In the genomic region with DNA sequence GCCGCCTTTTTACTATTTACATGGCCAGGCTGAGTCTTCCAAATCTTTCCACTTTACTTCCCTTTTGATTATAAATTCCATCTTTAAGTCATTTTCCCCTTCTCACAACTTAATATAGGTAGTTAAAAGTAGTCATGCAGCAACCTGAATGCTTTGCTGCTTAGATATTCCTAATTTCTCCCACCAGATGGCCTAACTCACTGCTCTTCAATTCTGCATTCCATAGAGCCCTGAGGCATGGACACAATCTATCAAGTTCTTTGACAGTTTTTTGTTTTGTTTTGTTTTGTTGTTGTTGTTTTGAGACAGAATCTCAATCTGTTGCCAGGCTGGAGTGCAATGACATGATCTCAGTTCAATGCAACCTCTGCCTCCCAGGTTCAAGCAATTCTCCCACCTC, we compare ENCODE assay signal across 18 cellular contexts. TPM values are rescaled to one million over a fixed set of nuclear protein-coding genes. Genes with fewer than 3 reads are reported as not detected.
DNase-seq lines count a peak whose midpoint lies in the region; ATAC-seq and TF ChIP-seq lines count a peak whose summit lies in the region.
"Had no signal": no experiment of that assay in that cellular context is flagged by ENCODE, and none has a peak within 500 bp of the region (broad histone marks: within the 10 kb centered on the region; RNA-seq: fewer than 3 reads in every experiment).

No MANE protein-coding gene starts in this region.

- no peaks in the 10 kb centered on the region for H3K9me3 ChIP-seq in left ventricle myocardium inferior (replicated peaks)
- H3K9me3 ChIP-seq in mesenchymal stem cell (ENCODE audit: control insufficient read depth, low read length): no peaks in the 10 kb centered on the region
- H3K9me3 ChIP-seq in gastroesophageal sphincter: no peaks in the 10 kb centered on the region
- H3K9me3 ChIP-seq: BLaER1 had no signal

- intact Hi-C loops in left ventricle myocardium inferior (cut with micrococcal nuclease) (no loop called here), cardiac septum (cut with DNase I) (no loop called here)
- intact Hi-C loops in dendritic cell treated with granulocyte-macrophage colony-stimulating factor and Interleukin-4, amounts not matched to agents 40 ng/mL and 50 ng/mL, for 4 days (cut with micrococcal nuclease): no loop called here

- CTCF ChIA-PET in activated naive CD4-positive, alpha-beta T cell treated with anti-CD3 and anti-CD28 coated beads, Interleukin-2, amount 10 ng/mL, durations not matched to agents 7 days and 5 days (lab: Charles Lee): no interaction called here

- H4K91ac ChIP-seq in mesenchymal stem cell (ENCODE audit: low read length): no peak overlapping the region

- no CpG with 5 or more reads among the region's 1 CpG for WGBS in mesenchymal stem cell
- 89 to 100% methylated on average over 1 of the region's 1 CpG for WGBS in gastroesophageal sphincter (ENCODE audit: low coverage in 1 of 2), 2 donors

- TF ChIP-seq EP300 in gastroesophageal sphincter (IDR thresholded peaks at IDR 0.05): no peak

- H3K23ac ChIP-seq in mesenchymal stem cell (ENCODE audit: low read length in 2 of 2): no peak overlapping the region

- ATAC-seq in gastroesophageal sphincter: no peak
- ATAC-seq in HG02798 (IDR thresholded peaks at IDR 0.05; ENCODE audit: poor library complexity, unreplicated experiment): no peak
- ATAC-seq: HepG2, Panc1 had no signal

- H3K9ac ChIP-seq in mesenchymal stem cell (ENCODE audit: low read length): no peak overlapping the region
- H3K9ac ChIP-seq: BLaER1 had no signal

- H3K4me3 Mint-ChIP-seq in dendritic cell treated with granulocyte-macrophage colony-stimulating factor and Interleukin-4, amounts not matched to agents 40 ng/mL and 50 ng/mL, for 4 days: no peak overlapping the region
- H3K4me3 Mint-ChIP-seq in activated naive CD4-positive, alpha-beta T cell treated with anti-CD3 and anti-CD28 coated beads, Interleukin-2, amount 10 ng/mL, durations not matched to agents 7 days and 5 days: no peak overlapping the region

- H2AFZ ChIP-seq in mesenchymal stem cell (ENCODE audit: low read depth, low read length): no peak overlapping the region

- H3K36me3 Mint-ChIP-seq in dendritic cell treated with granulocyte-macrophage colony-stimulating factor and Interleukin-4, amounts not matched to agents 40 ng/mL and 50 ng/mL, for 4 days (ENCODE audit: low read depth): peaks cover 33% of the 10 kb centered on the region
- peaks cover 16% of the 10 kb centered on the region for H3K36me3 Mint-ChIP-seq in activated naive CD4-positive, alpha-beta T cell treated with anti-CD3 and anti-CD28 coated beads, Interleukin-2, amount 10 ng/mL, durations not matched to agents 7 days and 5 days

- H2BK15ac ChIP-seq in mesenchymal stem cell (ENCODE audit: low read depth, poor library complexity, severe bottlenecking): no peak overlapping the region

- H3K4me3 ChIP-seq in left ventricle myocardium inferior (no peak overlapping the region), mesenchymal stem cell (ENCODE audit: insufficient read depth in 1 of 2, low read depth in 1 of 2, low read length in 2 of 2) (no peak overlapping the region), gastroesophageal sphincter (no peak overlapping the region)
- H3K4me3 ChIP-seq: BLaER1 had no signal

- H2BK5ac ChIP-seq in mesenchymal stem cell (ENCODE audit: low read depth, low read length, poor library complexity, severe bottlenecking): no peak overlapping the region

- no peak overlapping the region for H3K4me2 ChIP-seq in mesenchymal stem cell (ENCODE audit: low read length, poor library complexity, severe bottlenecking)
- H3K4me2 ChIP-seq: BLaER1 had no signal

- TF ChIP-seq CTCF in left ventricle myocardium inferior (IDR thresholded peaks at IDR 0.05; ENCODE audit: borderline replicate concordance) (peak; percentile 10), gastroesophageal sphincter (IDR thresholded peaks at IDR 0.05) (no peak)

- no peak overlapping the region for H3K4ac ChIP-seq in mesenchymal stem cell (ENCODE audit: low read depth in 1 of 2, low read length in 2 of 2)

- no peak overlapping the region for H3K14ac ChIP-seq in mesenchymal stem cell (ENCODE audit: low read length in 2 of 2)

- no peak for TF ChIP-seq POLR2A in gastroesophageal sphincter (IDR thresholded peaks at IDR 0.05)

- H3K4me1 ChIP-seq in left ventricle myocardium inferior (no peaks in the 10 kb centered on the region), mesenchymal stem cell (ENCODE audit: control insufficient read depth, insufficient read depth, low read depth, low read length) (peaks cover 2% of the 10 kb centered on the region), gastroesophageal sphincter (no peaks in the 10 kb centered on the region)

- no peak overlapping the region for H3K18ac ChIP-seq in mesenchymal stem cell (ENCODE audit: low read depth in 1 of 2, low read length in 2 of 2)

- H3K9me3 Mint-ChIP-seq in dendritic cell treated with granulocyte-macrophage colony-stimulating factor and Interleukin-4, amounts not matched to agents 40 ng/mL and 50 ng/mL, for 4 days: no peaks in the 10 kb centered on the region
- no peaks in the 10 kb centered on the region for H3K9me3 Mint-ChIP-seq in activated naive CD4-positive, alpha-beta T cell treated with anti-CD3 and anti-CD28 coated beads, Interleukin-2, amount 10 ng/mL, durations not matched to agents 7 days and 5 days

- H3K79me1 ChIP-seq in mesenchymal stem cell (replicated peaks; ENCODE audit: low read length, poor library complexity, severe bottlenecking): no peaks in the 10 kb centered on the region

- DNase-seq in left ventricle myocardium inferior (no peak), cardiac septum (ENCODE audit: low spot score) (no peak), mesenchymal stem cell (peak; percentile 18)
- no peak for DNase-seq in activated naive CD4-positive, alpha-beta T cell (lab: John Stamatoyannopoulos, UW)
- DNase-seq in activated naive CD4-positive, alpha-beta T cell treated with anti-CD3 and anti-CD28 coated beads, Interleukin-2, amount 10 ng/mL, durations not matched to agents 7 days and 5 days: no peak
- DNase-seq: 8988T, GF-D8, GOT3, KG1, NCI-H1092, NCI-H2081 treated with DMSO at 0.1 percent for 48 hours, NCI-H510A treated with DMSO at 0.1 percent for 48 hours had no signal

- H2BK120ac ChIP-seq in mesenchymal stem cell (ENCODE audit: low read depth, low read length): no peak overlapping the region

- H3K27ac ChIP-seq in left ventricle myocardium inferior (replicated peaks) (no peak overlapping the region), mesenchymal stem cell (ENCODE audit: low read length, poor library complexity, severe bottlenecking) (no peak overlapping the region), gastroesophageal sphincter (no peak overlapping the region)
- H3K27ac ChIP-seq: BLaER1 had no signal

- H3K36me3 ChIP-seq in left ventricle myocardium inferior (peaks cover 23% of the 10 kb centered on the region), mesenchymal stem cell (ENCODE audit: control insufficient read depth in 1 of 2, insufficient read depth in 2 of 2, low read depth in 1 of 2, low read length in 2 of 2) (peaks cover 7 to 12% of the 10 kb centered on the region in 2 experiments), gastroesophageal sphincter (peaks cover 0 to 21% of the 10 kb centered on the region in 2 donors)

- H3K4me1 Mint-ChIP-seq in dendritic cell treated with granulocyte-macrophage colony-stimulating factor and Interleukin-4, amounts not matched to agents 40 ng/mL and 50 ng/mL, for 4 days (ENCODE audit: low read depth): peaks cover 45% of the 10 kb centered on the region
- H3K4me1 Mint-ChIP-seq in activated naive CD4-positive, alpha-beta T cell treated with anti-CD3 and anti-CD28 coated beads, Interleukin-2, amount 10 ng/mL, durations not matched to agents 7 days and 5 days: no peaks in the 10 kb centered on the region

- no peaks in the 10 kb centered on the region for H3K27me3 ChIP-seq in left ventricle myocardium inferior (ENCODE audit: low read depth)
- no peaks in the 10 kb centered on the region for H3K27me3 ChIP-seq in mesenchymal stem cell (ENCODE audit: control insufficient read depth in 1 of 2, insufficient read depth in 1 of 2, low read length in 2 of 2)
- no peaks in the 10 kb centered on the region for H3K27me3 ChIP-seq in gastroesophageal sphincter
- H3K27me3 ChIP-seq: BLaER1 had no signal

- no peak overlapping the region for H2AK5ac ChIP-seq in mesenchymal stem cell (ENCODE audit: low read length, severe bottlenecking)

- no peak overlapping the region for H2BK12ac ChIP-seq in mesenchymal stem cell (ENCODE audit: low read length in 2 of 2)

- H3K27ac Mint-ChIP-seq in dendritic cell treated with granulocyte-macrophage colony-stimulating factor and Interleukin-4, amounts not matched to agents 40 ng/mL and 50 ng/mL, for 4 days: peak overlapping the region; percentile 51
- H3K27ac Mint-ChIP-seq in activated naive CD4-positive, alpha-beta T cell treated with anti-CD3 and anti-CD28 coated beads, Interleukin-2, amount 10 ng/mL, durations not matched to agents 7 days and 5 days: no peak overlapping the region

- H3K27me3 Mint-ChIP-seq in dendritic cell treated with granulocyte-macrophage colony-stimulating factor and Interleukin-4, amounts not matched to agents 40 ng/mL and 50 ng/mL, for 4 days: no peaks in the 10 kb centered on the region
- H3K27me3 Mint-ChIP-seq in activated naive CD4-positive, alpha-beta T cell treated with anti-CD3 and anti-CD28 coated beads, Interleukin-2, amount 10 ng/mL, durations not matched to agents 7 days and 5 days: no peaks in the 10 kb centered on the region

- H4K8ac ChIP-seq in mesenchymal stem cell (ENCODE audit: low read length): no peak overlapping the region

RNA-seq across cellular contexts. Expression of a gene that starts 21.7 kb away (rescaled TPM):
- total RNA-seq in left ventricle myocardium inferior (2.8 TPM), cardiac septum (0.97 TPM), gastroesophageal sphincter (1 to 10 TPM; 6.8 to 8.1 (median 7.4) TPM)
- 0.48 TPM for polyA plus RNA-seq in mesenchymal stem cell (2013, experiment 1 of 2)
- polyA plus RNA-seq in mesenchymal stem cell (2013, experiment 2 of 2): 0.58 TPM

RNA-seq across cellular contexts. Expression of a gene that starts 31.8 kb away (rescaled TPM):
- 14.1 TPM for total RNA-seq in left ventricle myocardium inferior
- 18.5 TPM for total RNA-seq in cardiac septum
- polyA plus RNA-seq in mesenchymal stem cell (2013, experiment 1 of 2): 12.0 TPM
- 13.8 TPM for polyA plus RNA-seq in mesenchymal stem cell (2013, experiment 2 of 2)
- total RNA-seq in gastroesophageal sphincter: 10 to 100 TPM; 11.4 to 24.5 (median 18.4) TPM
